Comparison of ENCODE assay signal across 20 cellular contexts in the genomic region with DNA sequence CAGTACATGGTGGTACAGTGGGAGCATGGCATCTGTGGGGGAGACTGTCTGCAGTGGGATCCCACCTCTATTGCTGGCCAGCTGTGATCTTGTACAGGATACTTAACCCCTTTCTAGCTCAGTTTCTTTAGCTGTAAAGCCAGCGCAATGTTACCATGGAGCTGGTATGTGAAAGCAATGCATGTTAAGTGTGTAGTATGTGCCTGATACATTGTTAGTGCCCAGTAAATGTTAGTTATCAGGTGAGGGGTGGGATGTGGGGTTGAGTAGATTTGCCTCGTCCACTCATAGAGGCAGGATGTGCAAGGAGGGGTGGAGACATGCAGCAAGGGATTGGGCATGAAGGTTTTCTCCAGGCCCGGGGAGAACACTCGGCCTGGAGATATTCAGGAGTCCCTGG. TPM values are rescaled to one million over a fixed set of nuclear protein-coding genes. Genes with fewer than 3 reads are reported as not detected.
A peak's percentile ranks its signal among the peaks of the same experiment; 100 is the strongest.
DNase-seq lines count a peak whose midpoint lies in the region; ATAC-seq, FAIRE-seq and TF ChIP-seq lines count a peak whose summit lies in the region.
"Had no signal": no experiment of that assay in that cellular context is flagged by ENCODE, and none has a peak within 500 bp of the region (broad histone marks: within the 10 kb centered on the region; RNA-seq: fewer than 3 reads in every experiment).

No MANE protein-coding gene starts in this region.

- BruUV-seq in HepG2 (replicated peaks; lab: Mats Ljungman, UMichigan), result no TSS peak

- no peaks in the 10 kb centered on the region for H3K27me3 Mint-ChIP-seq in endothelial cell (ENCODE audit: unreplicated experiment)
- H3K27me3 Mint-ChIP-seq: CD4-positive, alpha-beta memory T cell; IgD-negative memory B cell had no signal

- H3K14ac ChIP-seq in trophoblast cell (ENCODE audit: low read length), result no peak overlapping the region

- no peak for ATAC-seq in HepG2
- ATAC-seq in right lobe of liver, result no peak
- no peak for ATAC-seq in GM18858 (IDR thresholded peaks at IDR 0.05; ENCODE audit: unreplicated experiment)
- ATAC-seq: GM12878 had no signal

- in situ Hi-C loops in HepG2 (cut with HindIII; ENCODE audit: extremely low pct_ligation_motif_present, low pct_unique_long_range_greater_than_20kb), result no loop called here

- no peaks in the 10 kb centered on the region for H3K79me2 ChIP-seq in HepG2 (ENCODE audit: insufficient read depth, low read length)
- H3K79me2 ChIP-seq in trophoblast cell (ENCODE audit: control insufficient read depth, insufficient read depth, low read length, poor library complexity), result no peaks in the 10 kb centered on the region

- DNase-seq in HepG2 (ENCODE audit: low spot score) (no peak), right lobe of liver (no peak), trophoblast cell (no peak), endothelial cell (ENCODE audit: low spot score) (no peak)
- DNase-seq in activated CD4-positive, alpha-beta T cell treated with anti-CD3 and anti-CD28 coated beads, Interleukin-2, amount 50 U/mL, for 48 hours, result no peak
- DNase-seq in stimulated activated CD4-positive, alpha-beta T cell treated with anti-CD3 and anti-CD28 coated beads, Interleukin-4, amount 100 ng/mL, for 24 hours, result no peak
- DNase-seq: 8988T; CD4-positive, alpha-beta memory T cell; DND-41; EL; GM23248; HCEC 1CT; HFFc6 had no signal

- H3K4me2 ChIP-seq in HepG2 (ENCODE audit: low read depth, low read length), result no peak overlapping the region
- H3K4me2 ChIP-seq in trophoblast cell (ENCODE audit: low read length), result no peak overlapping the region
- H3K4me2 ChIP-seq: BLaER1 had no signal

- H3K27me3 ChIP-seq in HepG2 (ENCODE audit: control insufficient read depth in 1 of 2, insufficient read depth in 2 of 2, low read length in 2 of 2) (no peaks in the 10 kb centered on the region), right lobe of liver (no peaks in the 10 kb centered on the region), endocrine pancreas (ENCODE audit: control insufficient read depth, insufficient read depth, low read length) (no peaks in the 10 kb centered on the region), trophoblast cell (ENCODE audit: insufficient read depth, low read length) (no peaks in the 10 kb centered on the region)

- H3K27ac Mint-ChIP-seq in endothelial cell (ENCODE audit: unreplicated experiment), result no peak overlapping the region
- H3K27ac Mint-ChIP-seq: HFFc6, IgD-negative memory B cell had no signal

- no peak overlapping the region for H2BK120ac ChIP-seq in trophoblast cell (ENCODE audit: insufficient read depth, low read length, poor library complexity)

- TF ChIP-seq CTCF in HepG2 (CRISPR knock-in tag; IDR thresholded peaks at IDR 0.05) (no peak), right lobe of liver (IDR thresholded peaks at IDR 0.05) (no peak), endothelial cell (IDR thresholded peaks at IDR 0.05; ENCODE audit: unreplicated experiment) (no peak)

- H2AK5ac ChIP-seq in trophoblast cell (ENCODE audit: low read length), result no peak overlapping the region

- WGBS in HepG2 (ENCODE audit: low lambda C conversion rate), result 97% methylated on average over 3 of the region's 4 CpGs
- 92% methylated on average over 4 of the region's 4 CpGs for WGBS in right lobe of liver (ENCODE audit: insufficient coverage, low coverage, low lambda C conversion rate, missing lambda C conversion rate)
- WGBS in trophoblast cell (ENCODE audit: extremely low coverage, insufficient coverage, insufficient read length), result no CpG with 5 or more reads among the region's 4 CpGs

- H3K4me3 Mint-ChIP-seq in endothelial cell (ENCODE audit: unreplicated experiment), result no peak overlapping the region
- H3K4me3 Mint-ChIP-seq: CD14-positive monocyte, HFFc6 had no signal

- no peak overlapping the region for H3K18ac ChIP-seq in trophoblast cell (ENCODE audit: low read length)

- H3K27ac ChIP-seq in HepG2 (ENCODE audit: extremely low read length, insufficient read depth, low read length), result no peak overlapping the region
- H3K27ac ChIP-seq in right lobe of liver, result no peak overlapping the region
- no peak overlapping the region for H3K27ac ChIP-seq in trophoblast cell (ENCODE audit: low read depth, low read length)
- H3K27ac ChIP-seq: BLaER1, GM23248, HL-60 had no signal

- peaks cover 11% of the 10 kb centered on the region for H3K36me3 Mint-ChIP-seq in endothelial cell (ENCODE audit: low read depth, unreplicated experiment)

- H3K9ac ChIP-seq in HepG2 (ENCODE audit: insufficient read depth, low read depth, low read length), result no peak overlapping the region
- H3K9ac ChIP-seq in endocrine pancreas (ENCODE audit: control insufficient read depth, insufficient read depth, low read length), result peak overlapping the region; percentile 47
- H3K9ac ChIP-seq in trophoblast cell (ENCODE audit: low read length), result peak overlapping the region; percentile 15
- H3K9ac ChIP-seq: BLaER1, GM23248 had no signal

- POLR2A ChIA-PET in HepG2 (lab: Yijun Ruan, JAX), result interaction anchor here (0.7 kb wide), 1 partner anchor 12 kb away, joined by 3 read pairs; no protein-coding TSS in a partner anchor

- no peaks in the 10 kb centered on the region for H3K9me3 Mint-ChIP-seq in endothelial cell (ENCODE audit: unreplicated experiment)
- H3K9me3 Mint-ChIP-seq: CD4-positive, alpha-beta memory T cell; HFFc6; IgD-negative memory B cell had no signal

- H3K36me3 ChIP-seq in HepG2 (replicated peaks in 1 of 2; ENCODE audit: control insufficient read depth in 1 of 2, insufficient read depth in 2 of 2, low read length in 2 of 2) (peaks cover 0 to 16% of the 10 kb centered on the region in 2 experiments; a peak in 3 of 5 replicates), right lobe of liver (no peaks in the 10 kb centered on the region), endocrine pancreas (ENCODE audit: control insufficient read depth, insufficient read depth, low read length) (no peaks in the 10 kb centered on the region), trophoblast cell (ENCODE audit: control insufficient read depth in 1 of 2, insufficient read depth in 2 of 2, low read length in 2 of 2) (no peaks in the 10 kb centered on the region)

- no peaks in the 10 kb centered on the region for H4K20me1 ChIP-seq in HepG2 (ENCODE audit: insufficient read depth, low read length)

- no peaks in the 10 kb centered on the region for H3K79me1 ChIP-seq in trophoblast cell (ENCODE audit: low read length)

- no peak overlapping the region for H2BK12ac ChIP-seq in trophoblast cell (ENCODE audit: low read length)

- H3K4me3 ChIP-seq in HepG2 (replicated peaks in 1 of 3; ENCODE audit: insufficient read depth in 1 of 3, low read depth in 2 of 3, low read length in 3 of 3), result no peak overlapping the region
- no peak overlapping the region for H3K4me3 ChIP-seq in right lobe of liver
- H3K4me3 ChIP-seq in endocrine pancreas (ENCODE audit: control insufficient read depth, insufficient read depth, low read length), result no peak overlapping the region
- H3K4me3 ChIP-seq in trophoblast cell (ENCODE audit: low read depth, low read length), result no peak overlapping the region
- H3K4me3 ChIP-seq: BLaER1, GM12878, GM23248 had no signal

- intact Hi-C loops in HepG2 (cut with micrococcal nuclease; ENCODE audit: unreplicated experiment), result no loop called here
- intact Hi-C loops in right lobe of liver (cut with DNase I), result no loop called here

- no peaks in the 10 kb centered on the region for H3K4me1 Mint-ChIP-seq in endothelial cell (ENCODE audit: unreplicated experiment)

- TF ChIP-seq POLR2A in HepG2 (IDR thresholded peaks at IDR 0.05; ENCODE audit: insufficient read depth in 1 of 2, low read depth in 2 of 2, low read length in 2 of 2) (no peak), right lobe of liver (IDR thresholded peaks at IDR 0.05) (no peak)

- no peak overlapping the region for H4K8ac ChIP-seq in trophoblast cell (ENCODE audit: low read depth, low read length)

- no peak overlapping the region for H2BK5ac ChIP-seq in trophoblast cell (ENCODE audit: low read depth, low read length, poor library complexity)

- peak overlapping the region; percentile 8 for H3K23ac ChIP-seq in trophoblast cell (ENCODE audit: low read length)

- no peak overlapping the region for H3K4ac ChIP-seq in trophoblast cell (ENCODE audit: low read depth, low read length)

- TF ChIP-seq RAD21 in HepG2 (CRISPR knock-in tag; IDR thresholded peaks at IDR 0.05), result no peak

- H4K12ac ChIP-seq in trophoblast cell (ENCODE audit: low read depth, low read length), result no peak overlapping the region

- TF ChIP-seq EP300 in HepG2 (IDR thresholded peaks at IDR 0.05; ENCODE audit: low read depth in 2 of 2, low read length in 2 of 2), result no peak
- TF ChIP-seq EP300 in HepG2 (CRISPR knock-in tag; IDR thresholded peaks at IDR 0.05; ENCODE audit: borderline replicate concordance), result no peak

- H2AFZ ChIP-seq in HepG2 (ENCODE audit: low read length) (no peak overlapping the region), trophoblast cell (ENCODE audit: insufficient read depth, low read length, poor library complexity) (no peak overlapping the region)
- H2AFZ ChIP-seq: GM23248 had no signal

- H3K4me1 ChIP-seq in HepG2 (ENCODE audit: insufficient read depth, low read length) (no peaks in the 10 kb centered on the region), right lobe of liver (no peaks in the 10 kb centered on the region), endocrine pancreas (ENCODE audit: control insufficient read depth, insufficient read depth, low read length) (no peaks in the 10 kb centered on the region), trophoblast cell (ENCODE audit: control insufficient read depth in 1 of 2, insufficient read depth in 2 of 2, low read length in 2 of 2) (peaks cover 0 to 4% of the 10 kb centered on the region in 2 experiments)
- H3K4me1 ChIP-seq: BLaER1 had no signal

- H4K91ac ChIP-seq in trophoblast cell (ENCODE audit: low read depth, low read length), result no peak overlapping the region

- CTCF ChIA-PET in HepG2 (lab: Yijun Ruan, JAX; ENCODE audit: low intra/inter-chr PET ratio, low total read pairs), result no interaction called here

- H3K9me3 ChIP-seq in HepG2 (ENCODE audit: low read length) (no peaks in the 10 kb centered on the region), right lobe of liver (no peaks in the 10 kb centered on the region), endocrine pancreas (ENCODE audit: control insufficient read depth, low read length) (no peaks in the 10 kb centered on the region), trophoblast cell (ENCODE audit: insufficient read depth, low read depth, low read length) (no peaks in the 10 kb centered on the region)

- no peak for FAIRE-seq in HepG2 (lab: Jason Lieb, UNC)
- FAIRE-seq: GM12878 had no signal

RNA-seq across cellular contexts. Expression of a gene that starts 12.3 kb away (rescaled TPM):
- 2.3 and 3.1 TPM in 2 replicates for total RNA-seq in HepG2 (2016; rRNA removed; fragmentation: Illumina TruSeq; extraction: Trizol)
- total RNA-seq in HepG2 (2016; cell fraction: cytosol; rRNA removed; fragmentation: Illumina TruSeq; extraction: Trizol; ENCODE audit: low read depth), result 0.20 and 0.53 TPM in 2 replicates
- total RNA-seq in HepG2 (2016; cell fraction: insoluble cytoplasmic fraction; rRNA removed; fragmentation: Illumina TruSeq; extraction: Trizol), result 2.0 and 2.4 TPM in 2 replicates
- total RNA-seq in HepG2 (2016; cell fraction: membrane; rRNA removed; fragmentation: Illumina TruSeq; extraction: Trizol), result 1.4 and 1.5 TPM in 2 replicates
- total RNA-seq in HepG2 (2016; cell fraction: nucleus; rRNA removed; fragmentation: Illumina TruSeq; extraction: Trizol), result 5.1 and 6.3 TPM in 2 replicates
- 7.6 and 8.1 TPM in 2 replicates for polyA plus RNA-seq in HepG2 (2011; rRNA removed)
- 4.7 and 6.2 TPM in 2 replicates for polyA plus RNA-seq in HepG2 (2011; cell fraction: cytosol; rRNA removed)
- polyA plus RNA-seq in HepG2 (2011; cell fraction: nucleus; rRNA removed), result 4.6 and 6.0 TPM in 2 replicates
- 3.8 and 5.2 TPM in 2 replicates for polyA plus RNA-seq in HepG2 (2012)
- polyA plus RNA-seq in HepG2 (2016; cell fraction: cytosol; fragmentation: Illumina TruSeq; extraction: Trizol; ENCODE audit: low read depth), result 1.1 and 1.8 TPM in 2 replicates
- polyA plus RNA-seq in HepG2 (2016; cell fraction: insoluble cytoplasmic fraction; fragmentation: Illumina TruSeq; extraction: Trizol; ENCODE audit: low read depth), result 11.7 and 16.1 TPM in 2 replicates
- 4.1 and 4.6 TPM in 2 replicates for polyA plus RNA-seq in HepG2 (2016; cell fraction: membrane; fragmentation: Illumina TruSeq; extraction: Trizol; ENCODE audit: low read depth)
- 16.2 and 16.8 TPM in 2 replicates for polyA plus RNA-seq in HepG2 (2016; cell fraction: nucleus; fragmentation: Illumina TruSeq; extraction: Trizol; ENCODE audit: insufficient read depth, low read depth)
- polyA minus RNA-seq in HepG2 (2011; rRNA and poly(A)+ RNA removed; ENCODE audit: low replicate concordance), result 8.2 and 20.9 TPM in 2 replicates
- polyA minus RNA-seq in HepG2 (2011; cell fraction: cytosol; rRNA and poly(A)+ RNA removed), result 2.1 and 2.5 TPM in 2 replicates
- 6.3 and 6.8 TPM in 2 replicates for polyA minus RNA-seq in HepG2 (2011; cell fraction: nucleus; rRNA and poly(A)+ RNA removed)
- total RNA-seq in right lobe of liver, result 10 to 100 TPM in 3 of 6 experiments, 1 to 10 TPM in 3; 3.6 to 29.4 (median 11.0) TPM
- 2.0 and 2.1 TPM in 2 replicates for polyA plus RNA-seq in trophoblast cell (2013)
- 13.0 TPM for total RNA-seq in endothelial cell (ENCODE audit: unreplicated experiment)

RNA-seq across cellular contexts. Expression of a gene that starts 44.5 kb away (rescaled TPM):
- total RNA-seq in HepG2 (2016; rRNA removed; fragmentation: Illumina TruSeq; extraction: Trizol), result 15.5 and 20.2 TPM in 2 replicates
- total RNA-seq in HepG2 (2016; cell fraction: cytosol; rRNA removed; fragmentation: Illumina TruSeq; extraction: Trizol; ENCODE audit: low read depth), result 1.0 and 1.4 TPM in 2 replicates
- 16.1 and 23.0 TPM in 2 replicates for total RNA-seq in HepG2 (2016; cell fraction: insoluble cytoplasmic fraction; rRNA removed; fragmentation: Illumina TruSeq; extraction: Trizol)
- total RNA-seq in HepG2 (2016; cell fraction: membrane; rRNA removed; fragmentation: Illumina TruSeq; extraction: Trizol), result 7.4 TPM in 2 replicates
- 13.2 and 13.5 TPM in 2 replicates for total RNA-seq in HepG2 (2016; cell fraction: nucleus; rRNA removed; fragmentation: Illumina TruSeq; extraction: Trizol)
- polyA plus RNA-seq in HepG2 (2011; rRNA removed), result 10.7 and 12.9 TPM in 2 replicates
- 3.9 and 6.7 TPM in 2 replicates for polyA plus RNA-seq in HepG2 (2011; cell fraction: cytosol; rRNA removed)
- 7.2 and 8.0 TPM in 2 replicates for polyA plus RNA-seq in HepG2 (2011; cell fraction: nucleus; rRNA removed)
- 8.7 and 11.1 TPM in 2 replicates for polyA plus RNA-seq in HepG2 (2012)
- 0.70 and 0.80 TPM in 2 replicates for polyA plus RNA-seq in HepG2 (2016; cell fraction: cytosol; fragmentation: Illumina TruSeq; extraction: Trizol; ENCODE audit: low read depth)
- polyA plus RNA-seq in HepG2 (2016; cell fraction: insoluble cytoplasmic fraction; fragmentation: Illumina TruSeq; extraction: Trizol; ENCODE audit: low read depth), result 19.1 and 20.5 TPM in 2 replicates
- 3.2 TPM in 2 replicates for polyA plus RNA-seq in HepG2 (2016; cell fraction: membrane; fragmentation: Illumina TruSeq; extraction: Trizol; ENCODE audit: low read depth)
- 15.3 and 16.1 TPM in 2 replicates for polyA plus RNA-seq in HepG2 (2016; cell fraction: nucleus; fragmentation: Illumina TruSeq; extraction: Trizol; ENCODE audit: insufficient read depth, low read depth)
- polyA minus RNA-seq in HepG2 (2011; rRNA and poly(A)+ RNA removed; ENCODE audit: low replicate concordance), result 10.6 and 10.9 TPM in 2 replicates
- polyA minus RNA-seq in HepG2 (2011; cell fraction: cytosol; rRNA and poly(A)+ RNA removed), result 7.3 and 8.7 TPM in 2 replicates
- polyA minus RNA-seq in HepG2 (2011; cell fraction: nucleus; rRNA and poly(A)+ RNA removed), result 15.2 and 18.8 TPM in 2 replicates
- 10 to 100 TPM in 5 of 6 experiments, 1 to 10 TPM in 1; 9.1 to 15.3 (median 11.4) TPM for total RNA-seq in right lobe of liver
- polyA plus RNA-seq in trophoblast cell (2013), result 11.9 and 12.3 TPM in 2 replicates
- total RNA-seq in endothelial cell (ENCODE audit: unreplicated experiment), result 18.1 TPM
